Comparison of ENCODE assay signal across 16 cellular contexts in the genomic region with DNA sequence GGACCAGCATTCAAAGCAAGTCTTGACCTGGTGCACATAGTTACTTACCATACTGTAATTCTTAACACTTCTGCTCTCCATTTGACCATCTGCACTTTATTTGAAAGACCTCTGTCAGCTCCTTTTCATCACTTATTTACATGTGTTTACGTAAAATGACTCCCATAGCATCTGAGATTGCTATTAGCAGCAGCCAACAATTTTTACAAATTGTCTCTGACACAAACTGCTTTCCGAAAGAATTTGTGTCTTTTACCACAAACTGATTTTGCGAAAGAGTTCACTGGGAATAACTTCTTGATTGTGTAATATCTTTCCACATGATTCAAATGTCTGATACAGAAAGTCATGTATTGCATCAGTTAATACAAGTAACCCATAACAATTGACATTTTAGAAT.
A peak's percentile ranks its signal among the peaks of the same experiment; 100 is the strongest.
DNase-seq lines count a peak whose midpoint lies in the region; ATAC-seq and TF ChIP-seq lines count a peak whose summit lies in the region.
"Had no signal": no experiment of that assay in that cellular context is flagged by ENCODE, and none has a peak within 500 bp of the region (broad histone marks: within the 10 kb centered on the region; RNA-seq: fewer than 3 reads in every experiment).

No MANE protein-coding gene starts in this region.

- H3K27ac ChIP-seq in aorta (ENCODE audit: low read depth in 1 of 2, low read length in 2 of 2), result no peak overlapping the region
- H3K27ac ChIP-seq: body of pancreas, suprapubic skin had no signal

- H3K36me3 ChIP-seq in adipocyte (ENCODE audit: control insufficient read depth, insufficient read depth, low read length, severe bottlenecking) (no peaks in the 10 kb centered on the region), aorta (ENCODE audit: control insufficient read depth in 1 of 2, insufficient read depth in 2 of 2, low read length in 1 of 2) (no peaks in the 10 kb centered on the region), BE2C (no peaks in the 10 kb centered on the region)
- H3K36me3 ChIP-seq: suprapubic skin had no signal

- intact Hi-C loops in aorta (cut with DNase I), result no loop called here

- no peak overlapping the region for H3K4me3 ChIP-seq in AG09309 (ENCODE audit: control insufficient read depth, low read depth, low read length)
- H3K4me3 ChIP-seq in adipocyte (ENCODE audit: low read length), result peak overlapping the region; percentile 67
- no peak overlapping the region for H3K4me3 ChIP-seq in fibroblast of villous mesenchyme (ENCODE audit: low read depth, low read length)
- no peak overlapping the region for H3K4me3 ChIP-seq in aorta (ENCODE audit: low read length in 2 of 2)
- H3K4me3 ChIP-seq in BE2C (ENCODE audit: low read depth, low read length), result no peak overlapping the region
- H3K4me3 ChIP-seq: body of pancreas, suprapubic skin had no signal

- no peak for TF ChIP-seq CTCF in AG09309 (IDR thresholded peaks at IDR 0.05; ENCODE audit: control insufficient read depth, insufficient read depth, low read depth, low read length, missing control alignments)
- no peak for TF ChIP-seq CTCF in fibroblast of villous mesenchyme (IDR thresholded peaks at IDR 0.05; ENCODE audit: insufficient read depth, low read depth, low read length)
- no peak for TF ChIP-seq CTCF in BE2C (IDR thresholded peaks at IDR 0.05; ENCODE audit: low read depth, low read length)

- H3K27me3 ChIP-seq in adipocyte (replicated peaks; ENCODE audit: control insufficient read depth, insufficient read depth, low read length) (no peaks in the 10 kb centered on the region), aorta (ENCODE audit: control insufficient read depth in 1 of 2, insufficient read depth in 2 of 2, low read length in 1 of 2) (no peaks in the 10 kb centered on the region), BE2C (no peaks in the 10 kb centered on the region)
- H3K27me3 ChIP-seq: body of pancreas, suprapubic skin had no signal

- DNase-seq in AG09309 (ENCODE audit: low read depth) (peak; percentile 81), H4 (ENCODE audit: low spot score) (peak; percentile 29), adipocyte (ENCODE audit: low read depth) (peak; percentile 41), fibroblast of villous mesenchyme (ENCODE audit: low read depth) (peak; percentile 43), aorta (no peak), BE2C (no peak), NCI-H1436 (lab: John Stamatoyannopoulos, UW) (no peak), C1 segment of cervical spinal cord (lab: John Stamatoyannopoulos, UW) (no peak)
- DNase-seq: activated CD4-positive, CD25-positive, alpha-beta regulatory T cell; body of pancreas; foreskin melanocyte; NCI-H1092; NK-92 treated with Interleukin-12 subunit alpha and Interleukin-12 subunit beta, amount 100 ng/mL, for 24 hours; Right ventricle myocardium superior; T-helper 17 cell had no signal

- WGBS in aorta, 2 donors, result 56 to 72% methylated on average over 3 of the region's 3 CpGs

- ATAC-seq in aorta (ENCODE audit: low FRiP score), result no peak
- ATAC-seq: body of pancreas, T-helper 17 cell had no signal

- H3K4me1 ChIP-seq in adipocyte (ENCODE audit: control insufficient read depth, insufficient read depth, low read length) (peaks cover 46% of the 10 kb centered on the region), aorta (ENCODE audit: control insufficient read depth in 1 of 2, insufficient read depth in 2 of 2, low read length in 2 of 2) (no peaks in the 10 kb centered on the region), BE2C (no peaks in the 10 kb centered on the region)
- H3K4me1 ChIP-seq: suprapubic skin had no signal

- H3K9me3 ChIP-seq in adipocyte (ENCODE audit: control insufficient read depth, low read length) (no peaks in the 10 kb centered on the region), aorta (ENCODE audit: control insufficient read depth, low read length) (no peaks in the 10 kb centered on the region), BE2C (no peaks in the 10 kb centered on the region)
- H3K9me3 ChIP-seq: body of pancreas, suprapubic skin had no signal

- H3K9ac ChIP-seq in adipocyte (ENCODE audit: low read length), result peak overlapping the region; percentile 64

Comparison
In these comparisons a context has a peak if more than half of its experiments do, and no peak if none do; other contexts are left out.
1. DNase-seq: peak in AG09309 (single experiment), H4 (single experiment), adipocyte (single experiment) and fibroblast of villous mesenchyme (single experiment); none in aorta (0 of 2), BE2C (single experiment), NCI-H1436 (single experiment) and C1 segment of cervical spinal cord (0 of 14).